ENCODE assay signal across 8 cellular contexts in genomic region chr9:21559402-21560280, GRCh38.
DNase-seq lines count a peak whose midpoint lies in the region; ATAC-seq and TF ChIP-seq lines count a peak whose summit lies in the region.

No MANE protein-coding gene starts in this region.

- peak overlapping the region; percentile 72 for H2AFZ ChIP-seq in PC-3 (ENCODE audit: low read length)

- POLR2A ChIA-PET in HEK293T (lab: Yijun Ruan, JAX), result interaction anchor here (1.4 to 2.0 kb wide), 2 partner anchors 12 to 37 kb away, joined by 4 to 5 read pairs; no protein-coding TSS in a partner anchor
- POLR2A ChIA-PET in PC-3 (lab: Charles Lee; ENCODE audit: unreplicated experiment), result interaction anchor here (0.5 to 1.3 kb wide), 3 partner anchors 10 to 124 kb away, joined by 3 to 6 read pairs (median 3); no protein-coding TSS in a partner anchor

- H3K9ac ChIP-seq in PC-3 (ENCODE audit: low read length), result peak overlapping the region; percentile 100

- H3K27ac ChIP-seq in PC-3 (ENCODE audit: low read length), result peak overlapping the region; percentile 99
- no peak overlapping the region for H3K27ac ChIP-seq in cardiac muscle cell

- H3K79me2 ChIP-seq in PC-3 (ENCODE audit: low read length), result peaks cover 97% of the 10 kb centered on the region

- DNase-seq in ELF-1 (ENCODE audit: low read depth, low spot score) (peak; percentile 70), HEK293T (ENCODE audit: extremely low spot score) (peak; percentile 84), PC-3 (peak; percentile 82), cardiac muscle cell (ENCODE audit: low read depth in 1 of 2, low spot score in 1 of 2) (peak; percentile 64 to 83), posterior vena cava (ENCODE audit: low spot score) (peak; percentile 69), A172 (ENCODE audit: low spot score) (no peak)
- peak; percentile 47 for DNase-seq in activated naive CD4-positive, alpha-beta T cell treated with Interleukin-2 at 50 U/mL for 16 hours

- H3K4me1 ChIP-seq in PC-3 (ENCODE audit: insufficient read depth, low read length), result peaks cover 32% of the 10 kb centered on the region
- no peaks in the 10 kb centered on the region for H3K4me1 ChIP-seq in cardiac muscle cell (ENCODE audit: low read depth)

- TF ChIP-seq CTCF in PC-3 (conservative IDR thresholded peaks at IDR 0.05; ENCODE audit: low read depth, low read length), result no peak
- TF ChIP-seq CTCF in cardiac muscle cell (IDR thresholded peaks at IDR 0.05; ENCODE audit: low read depth, low read length), result peak; percentile 3

- intact Hi-C loops in PC-3 (cut with micrococcal nuclease), result loop anchor here (2.0 to 10.0 kb wide), 4 partner anchors 17 to 229 kb away; no protein-coding TSS in a partner anchor
- intact Hi-C loops in posterior vena cava (cut with DNase I), result no loop called here

- H3K36me3 ChIP-seq in PC-3 (ENCODE audit: low read depth, low read length) (peaks cover 40% of the 10 kb centered on the region), cardiac muscle cell (no peaks in the 10 kb centered on the region)

- CTCF ChIA-PET in HEK293T (lab: Yijun Ruan, JAX), result interaction anchor here (0.7 kb wide), 1 partner anchor 149 kb away, joined by 3 read pairs; no protein-coding TSS in a partner anchor
- CTCF ChIA-PET in PC-3 (lab: Charles Lee), result no interaction called here

- peak overlapping the region; percentile 96 for H3K4me2 ChIP-seq in PC-3 (ENCODE audit: low read length)

- no peaks in the 10 kb centered on the region for H3K9me2 ChIP-seq in PC-3 (replicated peaks; ENCODE audit: low read length)

- peaks cover 20% of the 10 kb centered on the region; the same call in 1 of the 2 replicates for H4K20me1 ChIP-seq in PC-3 (ENCODE audit: low read length)

- H3K9me3 ChIP-seq in PC-3 (ENCODE audit: low read length) (no peaks in the 10 kb centered on the region), cardiac muscle cell (ENCODE audit: low read depth) (no peaks in the 10 kb centered on the region)

- ATAC-seq in PC-3 (peak; percentile 78), GM18870 (IDR thresholded peaks at IDR 0.05; ENCODE audit: unreplicated experiment) (no peak)

- no peaks in the 10 kb centered on the region for H3F3A ChIP-seq in PC-3 (ENCODE audit: low read length, unreplicated experiment)

- H3K4me3 ChIP-seq in PC-3 (ENCODE audit: low read length) (peak overlapping the region; percentile 96), cardiac muscle cell (peak overlapping the region; percentile 73)

- H3K27me3 ChIP-seq in PC-3 (ENCODE audit: low read length), result no peaks in the 10 kb centered on the region
- peaks cover 53% of the 10 kb centered on the region for H3K27me3 ChIP-seq in cardiac muscle cell

- no TSS peak for BruUV-seq in PC-3 (replicated peaks; lab: Mats Ljungman, UMichigan)

TF ChIP-seq in HEK293T, 16 proteins besides CTCF, POLR2A, EP300 and RAD21:
- TF ChIP-seq L3MBTL2 (conservative IDR thresholded peaks at IDR 0.05), result no peak; the same call in 1 of the 2 replicates
- no peak for TF ChIP-seq BHLHE40 (IDR thresholded peaks at IDR 0.05; ENCODE audit: borderline replicate concordance)
- no peak for TF ChIP-seq ARNT (IDR thresholded peaks at IDR 0.05)
- TF ChIP-seq TARDBP (IDR thresholded peaks at IDR 0.05), result no peak
- no peak for TF ChIP-seq HDGF (IDR thresholded peaks at IDR 0.05; ENCODE audit: borderline replicate concordance)
- no peak for TF ChIP-seq SUZ12 (IDR thresholded peaks at IDR 0.05)
- TF ChIP-seq PKNOX1 (IDR thresholded peaks at IDR 0.05), result no peak
- TF ChIP-seq SP1 (IDR thresholded peaks at IDR 0.05), result no peak
- no peak for TF ChIP-seq ZNF384 (IDR thresholded peaks at IDR 0.05)
- no peak for TF ChIP-seq FOXA1 (IDR thresholded peaks at IDR 0.05)
- no peak for TF ChIP-seq FOXK2 (IDR thresholded peaks at IDR 0.05)
- TF ChIP-seq CTBP1 (IDR thresholded peaks at IDR 0.05; ENCODE audit: borderline replicate concordance), result no peak
- no peak for TF ChIP-seq FOXM1 (IDR thresholded peaks at IDR 0.05; ENCODE audit: borderline replicate concordance)
- no peak for TF ChIP-seq LEF1 (IDR thresholded peaks at IDR 0.05; ENCODE audit: borderline replicate concordance)
- no peak for TF ChIP-seq ELF4 (IDR thresholded peaks at IDR 0.05)
- TF ChIP-seq NFRKB (IDR thresholded peaks at IDR 0.05), result no peak
